Comparison of ENCODE assay signal across 13 cellular contexts in genomic region chr6:169864148-169865030, GRCh38.
A peak's percentile ranks its signal among the peaks of the same experiment; 100 is the strongest.
DNase-seq lines count a peak whose midpoint lies in the region; ATAC-seq, FAIRE-seq and TF ChIP-seq lines count a peak whose summit lies in the region.
"Had no signal": no experiment of that assay in that cellular context is flagged by ENCODE, and none has a peak within 500 bp of the region (broad histone marks: within the 10 kb centered on the region; RNA-seq: fewer than 3 reads in every experiment).

No MANE protein-coding gene starts in this region.

- H3K79me2 ChIP-seq in H1 (ENCODE audit: control insufficient read depth in 1 of 2, insufficient read depth in 2 of 2, low read length in 2 of 2) = no peaks in the 10 kb centered on the region

- H3K4me3 ChIP-seq in right cardiac atrium (ENCODE audit: low read length) (no peak overlapping the region), H1 (ENCODE audit: extremely low read depth in 1 of 4, insufficient read depth in 2 of 4, low read depth in 3 of 4, low read length in 4 of 4) (no peak overlapping the region)
- no peak overlapping the region for H3K4me3 ChIP-seq in effector memory CD4-positive, alpha-beta T cell (ENCODE audit: insufficient read depth, low read depth, low read length, poor library complexity, severe bottlenecking)

- no peak overlapping the region for H2BK20ac ChIP-seq in H1 (ENCODE audit: low read length)

- H3K4ac ChIP-seq in H1 (replicated peaks; ENCODE audit: insufficient read length, low read depth, low read length) = peak overlapping the region; percentile 74

- 80% methylated on average over 23 of the region's 23 CpGs for WGBS in right cardiac atrium
- WGBS in H1 (ENCODE audit: extremely low coverage in 1 of 2, insufficient coverage in 1 of 2, insufficient read length in 1 of 2, insufficient replicate concordance in 2 of 2, low coverage in 1 of 2, low lambda C conversion rate in 2 of 2, missing lambda C conversion rate in 1 of 2), 2 experiments = 91% methylated on average over 21 of the region's 23 CpGs; no CpG with 5 or more reads in 1 of the 2 experiments

- no peak overlapping the region for H2BK12ac ChIP-seq in H1 (ENCODE audit: low read depth, low read length)

- H2BK15ac ChIP-seq in H1 (ENCODE audit: low read length) = no peak overlapping the region

- H3K9ac ChIP-seq in H1 (replicated peaks in 1 of 4; ENCODE audit: extremely low read depth in 1 of 4, low read depth in 3 of 4, low read length in 3 of 4) = no peak overlapping the region
- H3K9ac ChIP-seq: KMS-11 had no signal

- FAIRE-seq in H1 (lab: Jason Lieb, UNC) = no peak

- peak overlapping the region; percentile 83 for H4K91ac ChIP-seq in H1 (replicated peaks; ENCODE audit: insufficient read length, low read length)

- H3K18ac ChIP-seq in H1 (ENCODE audit: extremely low read depth, low read length) = no peak overlapping the region

- H3K23ac ChIP-seq in H1 (ENCODE audit: insufficient read length) = peak overlapping the region; percentile 28

- H2AFZ ChIP-seq in H1 (ENCODE audit: low read length) = no peak overlapping the region

- no peak for TF ChIP-seq RAD21 in H1 (IDR thresholded peaks at IDR 0.05 in 1 of 2, conservative IDR thresholded peaks at IDR 0.05 in 1 of 2; ENCODE audit: low read depth in 2 of 2, low read length in 2 of 2)

- H3K4me2 ChIP-seq in H1 (ENCODE audit: insufficient read depth in 1 of 2, low read depth in 2 of 2, low read length in 2 of 2) = no peak overlapping the region
- H3K4me2 ChIP-seq: KMS-11 had no signal

- no peak overlapping the region for H3K27ac ChIP-seq in right cardiac atrium (ENCODE audit: low read length)
- H3K27ac ChIP-seq in H1 (ENCODE audit: low read depth, low read length) = no peak overlapping the region
- H3K27ac ChIP-seq in effector memory CD4-positive, alpha-beta T cell (ENCODE audit: insufficient read depth, low read length, poor library complexity, severe bottlenecking) = no peak overlapping the region
- H3K27ac ChIP-seq: KMS-11, WERI-Rb-1 had no signal

- H2BK5ac ChIP-seq in H1 (ENCODE audit: low read depth, low read length) = no peak overlapping the region

- peak overlapping the region; percentile 58 for H2BK120ac ChIP-seq in H1 (replicated peaks; ENCODE audit: low read depth, low read length)

- peaks cover 7% of the 10 kb centered on the region for H3K23me2 ChIP-seq in H1 (ENCODE audit: low read depth, low read length)

- TF ChIP-seq POLR2A in H1 (IDR thresholded peaks at IDR 0.05; ENCODE audit: control extremely low read depth in 1 of 2, low read depth in 2 of 2, low read length in 2 of 2) = no peak

- no peak for TF ChIP-seq EP300 in H1 (IDR thresholded peaks at IDR 0.05; ENCODE audit: borderline replicate concordance in 1 of 2, low read depth in 2 of 2, low read length in 2 of 2)

- H3K27me3 ChIP-seq in right cardiac atrium (ENCODE audit: control insufficient read depth, insufficient read depth) (no peaks in the 10 kb centered on the region), H1 (replicated peaks in 1 of 4; ENCODE audit: control insufficient read depth in 3 of 4, extremely low read depth in 1 of 4, insufficient read depth in 3 of 4, low read length in 3 of 4) (no peaks in the 10 kb centered on the region; a peak in 1 of 7 replicates)
- no peaks in the 10 kb centered on the region for H3K27me3 ChIP-seq in effector memory CD4-positive, alpha-beta T cell (replicated peaks; ENCODE audit: control insufficient read depth, insufficient read depth, low read length, poor library complexity, severe bottlenecking)

- peaks cover 0 to 2% of the 10 kb centered on the region in 2 experiments for H4K20me1 ChIP-seq in H1 (replicated peaks in 1 of 2; ENCODE audit: control insufficient read depth in 1 of 2, insufficient read depth in 2 of 2, low read length in 2 of 2)

- no peak overlapping the region for H3K56ac ChIP-seq in H1 (replicated peaks; ENCODE audit: insufficient read length, low read depth, low read length)

- H4K8ac ChIP-seq in H1 (ENCODE audit: extremely low read depth, insufficient read depth, low read length) = no peak overlapping the region

- H3K79me1 ChIP-seq in H1 (ENCODE audit: low read depth, low read length) = 0 out of 2 replicates have a peak, but pooled peaks cover 3% of the 10 kb centered on the region

- no peak overlapping the region for H3K14ac ChIP-seq in H1 (ENCODE audit: insufficient read length)

- no peak overlapping the region for H2AK5ac ChIP-seq in H1 (ENCODE audit: low read depth, low read length)

- ATAC-seq in right cardiac atrium (no peak), HG02763 (IDR thresholded peaks at IDR 0.05; ENCODE audit: unreplicated experiment) (no peak)
- ATAC-seq: activated T-helper 17 cell treated with anti-CD3 and anti-CD28 coated beads, Interleukin-2, amount 50 U/mL, for 72 hours had no signal

- POLR2A ChIA-PET in H1 (lab: Charles Lee; ENCODE audit: partially characterized antibody) = no interaction called here

- DNase-seq in cardiac septum (ENCODE audit: low spot score) (peak; percentile 47), right cardiac atrium (no peak), NCI-H2196 (lab: John Stamatoyannopoulos, UW; ENCODE audit: unreplicated experiment) (peak; percentile 66), H1 (ENCODE audit: low read depth in 1 of 2, low spot score in 2 of 2) (peak in 1 of 2 experiments; percentile 37), retina (no peak), DMS114 treated with DMSO at 0.1 percent for 48 hours (lab: John Stamatoyannopoulos, UW; ENCODE audit: unreplicated experiment) (no peak)
- DNase-seq in effector memory CD4-positive, alpha-beta T cell = no peak
- DNase-seq: caudate nucleus; stimulated activated CD4-positive, alpha-beta T cell treated with anti-CD3 and anti-CD28 coated beads, Interleukin-12 subunit alpha, Interleukin-12 subunit beta, amount 100 ng/mL, for 4 hours; WERI-Rb-1 had no signal

- no peaks in the 10 kb centered on the region; a peak in 1 of 8 replicates for H3K36me3 ChIP-seq in H1 (ENCODE audit: control insufficient read depth in 2 of 4, insufficient read depth in 4 of 4, low read length in 3 of 4)
- H3K36me3 ChIP-seq in effector memory CD4-positive, alpha-beta T cell (ENCODE audit: control insufficient read depth, insufficient read depth, low read length) = no peaks in the 10 kb centered on the region
- H3K36me3 ChIP-seq: WERI-Rb-1 had no signal

- H4K5ac ChIP-seq in H1 (ENCODE audit: insufficient read length, low read depth, low read length) = no peak overlapping the region

- TF ChIP-seq CTCF in H1 (IDR thresholded peaks at IDR 0.05; ENCODE audit: control extremely low read depth in 1 of 3, insufficient read depth in 1 of 3, low read depth in 1 of 3, low read length in 3 of 3) = no peak

- H3K4me1 ChIP-seq in right cardiac atrium (ENCODE audit: control insufficient read depth, insufficient read depth, low read length) (no peaks in the 10 kb centered on the region), H1 (replicated peaks in 1 of 4; ENCODE audit: control insufficient read depth in 3 of 4, insufficient read depth in 4 of 4, low read length in 3 of 4) (no peaks in the 10 kb centered on the region; a peak in 1 of 7 replicates)
- H3K4me1 ChIP-seq in effector memory CD4-positive, alpha-beta T cell (ENCODE audit: control insufficient read depth, insufficient read depth, low read length, poor library complexity, severe bottlenecking) = peaks cover 3% of the 10 kb centered on the region

- intact Hi-C loops in cardiac septum (cut with DNase I) (no loop called here), right cardiac atrium (cut with DNase I) (no loop called here)

- H3K9me3 ChIP-seq in right cardiac atrium (ENCODE audit: control insufficient read depth, low read length) = no peaks in the 10 kb centered on the region
- H3K9me3 ChIP-seq in H1 (ENCODE audit: insufficient read depth in 2 of 2, low read depth in 1 of 2, low read length in 1 of 2) = peaks cover 0 to 4% of the 10 kb centered on the region in 2 experiments; a peak in 1 of 4 replicates
- no peaks in the 10 kb centered on the region for H3K9me3 ChIP-seq in effector memory CD4-positive, alpha-beta T cell (ENCODE audit: control insufficient read depth, low read length)

- CTCF ChIA-PET in H1 (lab: Charles Lee; ENCODE audit: partially characterized antibody) = no interaction called here

TF ChIP-seq in H1, 55 proteins besides CTCF, POLR2A, EP300 and RAD21 (continues in another document):
- no peak for TF ChIP-seq NANOG (IDR thresholded peaks at IDR 0.05; ENCODE audit: insufficient read depth, low read depth, low read length, poor library complexity, severe bottlenecking)
- no peak for TF ChIP-seq BRCA1 (IDR thresholded peaks at IDR 0.05; ENCODE audit: low read depth, low read length)
- no peak for TF ChIP-seq YY1 (IDR thresholded peaks at IDR 0.05; ENCODE audit: low read depth, low read length)
- no peak for TF ChIP-seq HDAC2 (IDR thresholded peaks at IDR 0.05; ENCODE audit: borderline replicate concordance in 1 of 2, low read depth in 2 of 2, low read length in 2 of 2)
- TF ChIP-seq RNF2 (IDR thresholded peaks at IDR 0.05; ENCODE audit: borderline replicate concordance, low read depth, low read length, missing control alignments, poor library complexity, severe bottlenecking) = no peak
- TF ChIP-seq SP1 (IDR thresholded peaks at IDR 0.05; ENCODE audit: low read depth, low read length) = no peak
- no peak for TF ChIP-seq SIN3A (conservative IDR thresholded peaks at IDR 0.05 in 1 of 2, IDR thresholded peaks at IDR 0.05 in 1 of 2; ENCODE audit: low read depth in 1 of 2, low read length in 2 of 2)
- no peak for TF ChIP-seq SIRT6 (IDR thresholded peaks at IDR 0.05; ENCODE audit: low read length)
- no peak for TF ChIP-seq ATF2 (IDR thresholded peaks at IDR 0.05; ENCODE audit: low read length)
- TF ChIP-seq SP4 (IDR thresholded peaks at IDR 0.05; ENCODE audit: low read length) = no peak
- TF ChIP-seq ZNF274 (IDR thresholded peaks at IDR 0.05; ENCODE audit: borderline replicate concordance, extremely low read depth, low read length) = no peak
- no peak for TF ChIP-seq CREB1 (IDR thresholded peaks at IDR 0.05)
- TF ChIP-seq MAX (IDR thresholded peaks at IDR 0.05) = no peak
- TF ChIP-seq EZH2 (IDR thresholded peaks at IDR 0.05; ENCODE audit: low read depth, low read length, severe bottlenecking) = no peak

Comparison
In these comparisons a context has a peak if more than half of its experiments do, and no peak if none do; other contexts are left out.
1. DNase-seq: peak in cardiac septum (single experiment) and NCI-H2196 (single experiment); none in right cardiac atrium (0 of 3), retina (single experiment), effector memory CD4-positive, alpha-beta T cell (0 of 3) and DMS114 treated with DMSO at 0.1 percent for 48 hours (single experiment).